In genomic region chr1:154453577-154454352, GRCh38 we compare ENCODE assay signal across 2 cellular contexts.
TF ChIP-seq lines count a peak whose summit lies in the region.

No MANE protein-coding gene starts in this region.

TF ChIP-seq in HEK293, 187 proteins besides CTCF, POLR2A, EP300 and RAD21 (continued from another document and continues in another):
- TF ChIP-seq ZBTB48 (tag by site-specific recombination; IDR thresholded peaks at IDR 0.05): peak; percentile 67
- TF ChIP-seq ZNF488 (tag by site-specific recombination; IDR thresholded peaks at IDR 0.05): no peak
- no peak for TF ChIP-seq ZEB2 (tag by site-specific recombination; IDR thresholded peaks at IDR 0.05)
- peak; percentile 28; the same call in 1 of the 2 replicates for TF ChIP-seq ZBTB17 (tag by site-specific recombination; IDR thresholded peaks at IDR 0.05)
- no peak for TF ChIP-seq ZNF23 (tag by site-specific recombination; IDR thresholded peaks at IDR 0.05; ENCODE audit: borderline replicate concordance)
- no peak for TF ChIP-seq ZNF280D (tag by site-specific recombination; IDR thresholded peaks at IDR 0.05)
- TF ChIP-seq SCRT1 (tag by site-specific recombination; IDR thresholded peaks at IDR 0.05; ENCODE audit: borderline replicate concordance): no peak
- no peak for TF ChIP-seq ZNF514 (tag by site-specific recombination; IDR thresholded peaks at IDR 0.05)
- peak; percentile 66; the same call in 1 of the 2 replicates for TF ChIP-seq PATZ1 (tag by site-specific recombination; IDR thresholded peaks at IDR 0.05)
- TF ChIP-seq KLF17 (tag by site-specific recombination; IDR thresholded peaks at IDR 0.05): 0 out of 2 replicates have a peak, but pooled peaks have one; percentile 43
- TF ChIP-seq HOXA7 (CRISPR knock-in tag; IDR thresholded peaks at IDR 0.05; ENCODE audit: borderline replicate concordance): no peak
- no peak for TF ChIP-seq ZNF16 (tag by site-specific recombination; IDR thresholded peaks at IDR 0.05; ENCODE audit: low read depth)
- no peak for TF ChIP-seq ZNF747 (tag by site-specific recombination; IDR thresholded peaks at IDR 0.05)
- peak; percentile 67 for TF ChIP-seq GLIS1 (tag by site-specific recombination; IDR thresholded peaks at IDR 0.05)
- no peak for TF ChIP-seq HOXC10 (CRISPR knock-in tag; IDR thresholded peaks at IDR 0.05)
- peak; percentile 81 for TF ChIP-seq ATF2 (tag by site-specific recombination; IDR thresholded peaks at IDR 0.05; ENCODE audit: low read depth)
- TF ChIP-seq WT1 (tag by site-specific recombination; IDR thresholded peaks at IDR 0.05): no peak
- TF ChIP-seq OSR2 (tag by site-specific recombination; IDR thresholded peaks at IDR 0.05): no peak
- TF ChIP-seq ZNF366 (tag by site-specific recombination; conservative IDR thresholded peaks at IDR 0.05): no peak
- no peak for TF ChIP-seq ZIC2 (tag by site-specific recombination; IDR thresholded peaks at IDR 0.05)
- no peak for TF ChIP-seq ZNF175 (tag by site-specific recombination; IDR thresholded peaks at IDR 0.05)
- TF ChIP-seq KLF8 (tag by site-specific recombination; IDR thresholded peaks at IDR 0.05): 0 out of 2 replicates have a peak, but pooled peaks have one; percentile 17
- no peak for TF ChIP-seq SP7 (tag by site-specific recombination; IDR thresholded peaks at IDR 0.05)
- TF ChIP-seq ZFP69B (tag by site-specific recombination; IDR thresholded peaks at IDR 0.05): no peak

TF ChIP-seq in K562, 482 proteins besides CTCF, POLR2A, EP300 and RAD21 (continued from another document):
- TF ChIP-seq ZNF280B (CRISPR knock-in tag; IDR thresholded peaks at IDR 0.05) (no peak), CHD4 (IDR thresholded peaks at IDR 0.05; ENCODE audit: insufficient read depth, insufficient replicate concordance, low read depth, low read length, poor library complexity, severe bottlenecking) (no peak), IRF2 (CRISPR knock-in tag; IDR thresholded peaks at IDR 0.05) (no peak), CTCFL (IDR thresholded peaks at IDR 0.05; ENCODE audit: borderline replicate concordance, insufficient read depth, low read depth, low read length, poor library complexity, severe bottlenecking) (no peak), BDP1 (IDR thresholded peaks at IDR 0.05; ENCODE audit: insufficient read depth, insufficient read length) (no peak), ATF3 (IDR thresholded peaks at IDR 0.05) (peak; percentile 47; the same call in 1 of the 2 replicates), ATF3 (CRISPR knock-in tag; conservative IDR thresholded peaks at IDR 0.05) (no peak), FOXM1 (IDR thresholded peaks at IDR 0.05; ENCODE audit: low read depth) (no peak), FOXM1 (CRISPR knock-in tag; IDR thresholded peaks at IDR 0.05; ENCODE audit: low read depth) (no peak), ATF7 (IDR thresholded peaks at IDR 0.05) (0 out of 2 replicates have a peak, but pooled peaks have one; percentile 24)
